In genomic region chr21:8255094-8255493, GRCh38 we compare ENCODE assay signal across 7 cellular contexts.
DNase-seq lines count a peak whose midpoint lies in the region; ATAC-seq, FAIRE-seq and TF ChIP-seq lines count a peak whose summit lies in the region.
"Not testable (repeated sequence)": the region's sequence is repeated elsewhere in the genome, so short reads cannot be mapped to it uniquely, and the experiment has no call there.

No MANE protein-coding gene starts in this region.

- H3K9me3 ChIP-seq in endothelial cell of umbilical vein (replicated peaks; ENCODE audit: control insufficient read depth, insufficient read depth, low read length): not testable (repeated sequence)

- H3K9me1 ChIP-seq in endothelial cell of umbilical vein (replicated peaks; ENCODE audit: control insufficient read depth, extremely low read depth, insufficient read depth, low read length): not testable (repeated sequence)

- H3K4me1 Mint-ChIP-seq in HFFc6 (ENCODE audit: low read depth); natural killer cell: not testable (repeated sequence)

- not testable (repeated sequence) for H3K27ac Mint-ChIP-seq in HFFc6, natural killer cell

- H3K27me3 ChIP-seq in endothelial cell of umbilical vein (ENCODE audit: control insufficient read depth in 2 of 2, insufficient read depth in 2 of 2, low read length in 2 of 2): not testable (repeated sequence)

- H3K9me3 Mint-ChIP-seq in HFFc6, natural killer cell: not testable (repeated sequence)

- not testable (repeated sequence) for H3K27ac ChIP-seq in endothelial cell of umbilical vein (ENCODE audit: insufficient read depth, low read depth, low read length)

- BruUV-seq in endothelial cell of umbilical vein (replicated peaks; lab: Mats Ljungman, UMichigan): not testable (repeated sequence)

- TF ChIP-seq POLR2A in endothelial cell of umbilical vein (IDR thresholded peaks at IDR 0.05; ENCODE audit: low read depth, low read length): not testable (repeated sequence)

- not testable (repeated sequence) for H3K4me1 ChIP-seq in endothelial cell of umbilical vein (ENCODE audit: control insufficient read depth, extremely low read depth, insufficient read depth, low read length)

- H3K9ac ChIP-seq in endothelial cell of umbilical vein (replicated peaks; ENCODE audit: extremely low read depth, insufficient read depth, low read length): not testable (repeated sequence)

- not testable (repeated sequence) for H3K4me3 Mint-ChIP-seq in HFFc6, natural killer cell

- DNase-seq in HFFc6: peak; percentile 0
- DNase-seq in activated CD4-positive, alpha-beta T cell treated with anti-CD3 and anti-CD28 coated beads, Interleukin-2, amount 50 U/mL, for 1 hour: peak; percentile 8
- peak; percentile 6 for DNase-seq in activated T-cell treated with anti-CD3 and anti-CD28 coated beads for 48 hours (ENCODE audit: low read depth)
- DNase-seq in activated naive CD4-positive, alpha-beta T cell treated with Interleukin-2 at 50 U/mL for 16 hours: peak; percentile 15
- DNase-seq in endothelial cell of umbilical vein (ENCODE audit: low read depth, low spot score): peak; percentile 0
- DNase-seq in natural killer cell: peak; percentile 6
- DNase-seq in stimulated activated CD4-positive, alpha-beta T cell treated with anti-CD3 and anti-CD28 coated beads, Interleukin-2, amount 100 ng/mL, for 24 hours: peak; percentile 13 to 16

- POLR2A ChIA-PET in endothelial cell of umbilical vein (lab: Charles Lee): not testable (repeated sequence)

- not testable (repeated sequence) for H3K4me2 ChIP-seq in endothelial cell of umbilical vein (ENCODE audit: insufficient read depth, low read length)

- H4K20me1 ChIP-seq in endothelial cell of umbilical vein (replicated peaks; ENCODE audit: control insufficient read depth, extremely low read depth, insufficient read depth, low read length): not testable (repeated sequence)

- intact Hi-C loops in endothelial cell of umbilical vein (cut with micrococcal nuclease); natural killer cell (cut with micrococcal nuclease): not testable (repeated sequence)

- not testable (repeated sequence) for H2AFZ ChIP-seq in endothelial cell of umbilical vein (ENCODE audit: low read depth, low read length)

- H3K36me3 Mint-ChIP-seq in HFFc6 (ENCODE audit: low read depth); natural killer cell: not testable (repeated sequence)

- H3K4me3 ChIP-seq in endothelial cell of umbilical vein (replicated peaks in 1 of 3; ENCODE audit: insufficient read depth in 1 of 3, low read depth in 1 of 3, low read length in 3 of 3): not testable (repeated sequence)

- CTCF ChIA-PET in endothelial cell of umbilical vein (lab: Charles Lee): not testable (repeated sequence)

- ATAC-seq in natural killer cell: not testable (repeated sequence)

- H3K27me3 Mint-ChIP-seq in HFFc6 (ENCODE audit: insufficient read depth); natural killer cell (ENCODE audit: low read depth in 2 of 2): not testable (repeated sequence)

- H3K79me2 ChIP-seq in endothelial cell of umbilical vein (ENCODE audit: control insufficient read depth, insufficient read depth, low read length): not testable (repeated sequence)

- FAIRE-seq in endothelial cell of umbilical vein (lab: Jason Lieb, UNC): not testable (repeated sequence)

- dilution Hi-C loops in endothelial cell of umbilical vein (cut with MboI; ENCODE audit: extremely low pct_ligation_motif_present, low sequenced_read_pairs): not testable (repeated sequence)

- not testable (repeated sequence) for TF ChIP-seq CTCF in HFFc6 (IDR thresholded peaks at IDR 0.05); endothelial cell of umbilical vein (IDR thresholded peaks at IDR 0.05; ENCODE audit: extremely low read depth in 1 of 2, insufficient read depth in 1 of 2, low read depth in 1 of 2, low read length in 2 of 2); natural killer cell (IDR thresholded peaks at IDR 0.05)

- H3K36me3 ChIP-seq in endothelial cell of umbilical vein (ENCODE audit: control insufficient read depth in 2 of 2, extremely low read depth in 1 of 2, insufficient read depth in 2 of 2, low read length in 2 of 2): not testable (repeated sequence)
